Comparison of ENCODE assay signal across 9 cellular contexts in the genomic region with DNA sequence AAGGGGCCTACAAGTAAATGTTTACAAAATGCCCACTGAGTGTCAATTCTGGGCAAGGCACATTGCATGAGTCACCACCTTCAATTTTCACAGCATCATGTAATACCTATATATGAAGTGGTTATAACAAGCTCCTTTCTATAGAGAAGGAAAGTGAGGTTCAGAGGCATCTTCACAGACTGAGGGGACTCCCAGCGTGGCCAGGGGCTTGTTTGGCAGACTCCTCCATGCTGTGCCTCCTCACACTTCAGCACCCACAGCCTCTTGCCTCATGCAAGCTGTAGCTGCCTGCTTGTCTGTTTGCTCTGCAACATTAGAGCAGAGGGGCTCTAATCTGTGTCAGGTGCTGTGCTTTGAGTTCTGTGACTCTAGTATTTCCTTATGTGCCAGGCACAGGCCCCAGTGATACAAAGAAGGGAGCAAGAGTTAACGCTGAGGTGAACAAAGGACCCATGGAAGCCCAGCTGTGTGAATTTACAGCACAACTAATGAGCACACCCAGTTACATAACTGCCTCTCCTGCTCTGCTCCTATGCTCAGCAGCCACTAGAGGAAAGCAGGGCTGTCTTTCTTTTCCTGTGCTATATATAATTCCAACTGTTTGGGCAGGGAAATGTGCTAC.
DNase-seq lines count a peak whose midpoint lies in the region; ATAC-seq and TF ChIP-seq lines count a peak whose summit lies in the region.
"Had no signal": no experiment of that assay in that cellular context is flagged by ENCODE, and none has a peak within 500 bp of the region (broad histone marks: within the 10 kb centered on the region; RNA-seq: fewer than 3 reads in every experiment).

No MANE protein-coding gene starts in this region.

- H3K27ac ChIP-seq in endodermal cell (ENCODE audit: low read depth, low read length) (peak overlapping the region; percentile 25), urinary bladder (ENCODE audit: low read depth) (peak overlapping the region; percentile 53)

- H3K4me3 ChIP-seq in endodermal cell (ENCODE audit: low read length) (no peak overlapping the region), urinary bladder (ENCODE audit: low read depth, low read length) (no peak overlapping the region)

- WGBS in endodermal cell (ENCODE audit: insufficient coverage in 1 of 2, insufficient read length in 1 of 2), 2 experiments, result 35 to 55% methylated on average over 2 of the region's 2 CpGs
- 50% methylated on average over 2 of the region's 2 CpGs for WGBS in urinary bladder

- no peaks in the 10 kb centered on the region for H3K36me3 ChIP-seq in endodermal cell (ENCODE audit: control insufficient read depth, insufficient read depth, low read length)
- H3K36me3 ChIP-seq in urinary bladder (ENCODE audit: insufficient read depth), result no peaks in the 10 kb centered on the region

- no peaks in the 10 kb centered on the region for H3K9me3 Mint-ChIP-seq in activated CD8-positive, alpha-beta T cell treated with anti-CD3 and anti-CD28 coated beads for 36 hours
- no peaks in the 10 kb centered on the region for H3K9me3 Mint-ChIP-seq in activated CD8-positive, alpha-beta T cell treated with anti-CD3 and anti-CD28 coated beads, Interleukin-2, amount 10 ng/mL, durations not matched to agents 7 days and 5 days (ENCODE audit: insufficient read depth)
- H3K9me3 Mint-ChIP-seq in endodermal cell, result no peaks in the 10 kb centered on the region

- H3K27me3 ChIP-seq in endodermal cell (ENCODE audit: control insufficient read depth, insufficient read depth, low read length, poor library complexity, severe bottlenecking), result no peaks in the 10 kb centered on the region

- intact Hi-C loops in activated CD8-positive, alpha-beta T cell treated with anti-CD3 and anti-CD28 coated beads for 36 hours (cut with micrococcal nuclease), result no loop called here

- no peaks in the 10 kb centered on the region for H3K36me3 Mint-ChIP-seq in activated CD8-positive, alpha-beta T cell treated with anti-CD3 and anti-CD28 coated beads for 36 hours (ENCODE audit: low read depth)
- H3K36me3 Mint-ChIP-seq in activated CD8-positive, alpha-beta T cell treated with anti-CD3 and anti-CD28 coated beads, Interleukin-2, amount 10 ng/mL, durations not matched to agents 7 days and 5 days (ENCODE audit: low read depth), result no peaks in the 10 kb centered on the region
- no peaks in the 10 kb centered on the region for H3K36me3 Mint-ChIP-seq in endodermal cell (ENCODE audit: low read depth)

- H3K4me1 ChIP-seq in endodermal cell (ENCODE audit: control insufficient read depth, insufficient read depth, low read length), result no peaks in the 10 kb centered on the region
- H3K4me1 ChIP-seq in urinary bladder (ENCODE audit: insufficient read depth), result peaks cover 4% of the 10 kb centered on the region

- DNase-seq in activated CD8-positive, alpha-beta T cell treated with anti-CD3 and anti-CD28 coated beads for 36 hours, result peak; percentile 43
- DNase-seq in activated CD8-positive, alpha-beta T cell treated with anti-CD3 and anti-CD28 coated beads, Interleukin-2, amount 10 ng/mL, durations not matched to agents 7 days and 5 days, result no peak
- DNase-seq in endodermal cell (peak; percentile 65), middle frontal gyrus (ENCODE audit: extremely low spot score, low spot score) (peak; percentile 65), DMS53 treated with DMSO at 0.1 percent for 48 hours (lab: John Stamatoyannopoulos, UW; ENCODE audit: unreplicated experiment) (no peak)
- DNase-seq: NCI-H1048 had no signal

- peaks cover 28% of the 10 kb centered on the region for H3K4me1 Mint-ChIP-seq in activated CD8-positive, alpha-beta T cell treated with anti-CD3 and anti-CD28 coated beads for 36 hours (ENCODE audit: low read depth)
- H3K4me1 Mint-ChIP-seq in activated CD8-positive, alpha-beta T cell treated with anti-CD3 and anti-CD28 coated beads, Interleukin-2, amount 10 ng/mL, durations not matched to agents 7 days and 5 days (ENCODE audit: low read depth), result peaks cover 44% of the 10 kb centered on the region
- H3K4me1 Mint-ChIP-seq in endodermal cell, result peaks cover 9% of the 10 kb centered on the region

- POLR2A ChIA-PET in activated CD8-positive, alpha-beta T cell treated with anti-CD3 and anti-CD28 coated beads for 36 hours (lab: Charles Lee), result interaction anchor here (1.2 kb wide), 1 partner anchor 68 kb away, joined by 3 read pairs; no protein-coding TSS in a partner anchor
- POLR2A ChIA-PET in activated CD8-positive, alpha-beta T cell treated with anti-CD3 and anti-CD28 coated beads, Interleukin-2, amount 10 ng/mL, durations not matched to agents 7 days and 5 days (lab: Charles Lee), result no interaction called here

- H3K4me3 Mint-ChIP-seq in activated CD8-positive, alpha-beta T cell treated with anti-CD3 and anti-CD28 coated beads for 36 hours, result no peak overlapping the region
- no peak overlapping the region for H3K4me3 Mint-ChIP-seq in activated CD8-positive, alpha-beta T cell treated with anti-CD3 and anti-CD28 coated beads, Interleukin-2, amount 10 ng/mL, durations not matched to agents 7 days and 5 days
- H3K4me3 Mint-ChIP-seq in endodermal cell, result no peak overlapping the region

- H3K27me3 Mint-ChIP-seq in activated CD8-positive, alpha-beta T cell treated with anti-CD3 and anti-CD28 coated beads for 36 hours, result no peaks in the 10 kb centered on the region
- no peaks in the 10 kb centered on the region for H3K27me3 Mint-ChIP-seq in activated CD8-positive, alpha-beta T cell treated with anti-CD3 and anti-CD28 coated beads, Interleukin-2, amount 10 ng/mL, durations not matched to agents 7 days and 5 days (ENCODE audit: low read depth)
- peaks cover 3% of the 10 kb centered on the region for H3K27me3 Mint-ChIP-seq in endodermal cell (ENCODE audit: insufficient read depth)

- CTCF ChIA-PET in activated CD8-positive, alpha-beta T cell treated with anti-CD3 and anti-CD28 coated beads for 36 hours (lab: Charles Lee), result interaction anchor here (1.1 kb wide), 1 partner anchor 96 kb away, joined by 3 read pairs; a partner anchor contains a TSS
- CTCF ChIA-PET in activated CD8-positive, alpha-beta T cell treated with anti-CD3 and anti-CD28 coated beads, Interleukin-2, amount 10 ng/mL, durations not matched to agents 7 days and 5 days (lab: Charles Lee), result interaction anchor here (1.0 kb wide), 1 partner anchor 94 kb away, joined by 4 read pairs; no protein-coding TSS in a partner anchor

- no peak for TF ChIP-seq CTCF in activated CD8-positive, alpha-beta T cell treated with anti-CD3 and anti-CD28 coated beads for 36 hours (IDR thresholded peaks at IDR 0.05)
- no peak for TF ChIP-seq CTCF in endodermal cell (conservative IDR thresholded peaks at IDR 0.05)

- H3K27ac Mint-ChIP-seq in activated CD8-positive, alpha-beta T cell treated with anti-CD3 and anti-CD28 coated beads for 36 hours, result no peak overlapping the region
- H3K27ac Mint-ChIP-seq in activated CD8-positive, alpha-beta T cell treated with anti-CD3 and anti-CD28 coated beads, Interleukin-2, amount 10 ng/mL, durations not matched to agents 7 days and 5 days, result no peak overlapping the region
- H3K27ac Mint-ChIP-seq in endodermal cell, result no peak overlapping the region

- H3K9ac ChIP-seq in endodermal cell (ENCODE audit: extremely low read depth, low read length, poor library complexity, severe bottlenecking), result no peak overlapping the region

- peak; percentile 58 for ATAC-seq in activated CD8-positive, alpha-beta T cell treated with anti-CD3 and anti-CD28 coated beads for 36 hours
- no peak for ATAC-seq in activated CD8-positive, alpha-beta T cell treated with anti-CD3 and anti-CD28 coated beads, Interleukin-2, amount 10 ng/mL, durations not matched to agents 7 days and 5 days
- ATAC-seq in HG02610 (IDR thresholded peaks at IDR 0.05; ENCODE audit: unreplicated experiment) (no peak), GM18517 (IDR thresholded peaks at IDR 0.05; ENCODE audit: unreplicated experiment) (no peak)

- H3K9me3 ChIP-seq in endodermal cell (ENCODE audit: control insufficient read depth, low read length), result no peaks in the 10 kb centered on the region

Comparison
In these comparisons a context has a peak if more than half of its experiments do, and no peak if none do; other contexts are left out.
1. DNase-seq: peak in activated CD8-positive, alpha-beta T cell treated with anti-CD3 and anti-CD28 coated beads for 36 hours (single experiment), endodermal cell (single experiment) and middle frontal gyrus (single experiment); none in activated CD8-positive, alpha-beta T cell treated with anti-CD3 and anti-CD28 coated beads, Interleukin-2, amount 10 ng/mL, durations not matched to agents 7 days and 5 days (single experiment) and DMS53 treated with DMSO at 0.1 percent for 48 hours (single experiment).